Comparison of ENCODE assay signal across 8 cellular contexts in the genomic region with DNA sequence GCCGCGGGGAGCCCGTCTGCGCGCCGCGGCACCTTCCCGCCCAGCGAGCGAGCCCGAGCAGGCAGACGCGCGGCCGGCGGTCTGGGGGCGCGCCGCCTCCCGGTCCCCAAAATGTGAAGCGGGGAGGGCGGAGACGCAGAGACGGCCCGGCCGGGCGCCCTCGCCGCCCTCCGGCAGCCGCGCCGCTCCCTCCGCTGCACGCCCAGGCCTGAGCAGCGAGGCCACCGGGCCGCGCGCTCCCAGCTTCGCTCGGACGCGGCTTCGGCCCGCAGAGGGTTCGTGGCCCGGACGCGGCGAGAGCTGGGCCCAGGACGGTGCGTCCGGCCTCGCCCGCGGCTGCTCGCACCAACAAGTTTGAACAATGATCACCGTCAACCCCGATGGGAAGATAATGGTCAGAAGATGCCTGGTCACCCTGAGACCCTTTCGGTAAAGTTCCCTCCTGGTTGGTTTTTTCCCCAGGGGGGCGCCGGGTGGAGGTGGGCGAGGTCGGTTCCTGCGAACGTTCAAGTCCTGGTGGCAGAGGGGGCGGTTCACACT. TPM values are rescaled to one million over a fixed set of nuclear protein-coding genes. Genes with fewer than 3 reads are reported as not detected.
DNase-seq lines count a peak whose midpoint lies in the region; ATAC-seq and TF ChIP-seq lines count a peak whose summit lies in the region.

No MANE protein-coding gene starts in this region.

- no peak overlapping the region for H3K27ac Mint-ChIP-seq in activated naive CD8-positive, alpha-beta T cell

- ATAC-seq in lung (ENCODE audit: insufficient read depth, low FRiP score): no peak
- ATAC-seq in esophagus mucosa: no peak

- H3K36me3 ChIP-seq in ACC112 (ENCODE audit: insufficient read depth, low read length) (no peaks in the 10 kb centered on the region), H7 (replicated peaks; ENCODE audit: control insufficient read depth, insufficient read depth, low read length) (no peaks in the 10 kb centered on the region), lung (ENCODE audit: control insufficient read depth in 2 of 2, insufficient read depth in 2 of 2, low read length in 2 of 2) (no peaks in the 10 kb centered on the region)

- H3K9me3 Mint-ChIP-seq in activated naive CD8-positive, alpha-beta T cell (ENCODE audit: low read depth): no peaks in the 10 kb centered on the region

- peaks cover 9% of the 10 kb centered on the region for H3K4me1 Mint-ChIP-seq in activated naive CD8-positive, alpha-beta T cell (ENCODE audit: low read depth)

- H3K4me1 ChIP-seq in ACC112 (ENCODE audit: control insufficient read depth, insufficient read depth, low read length, unreplicated experiment) (peaks cover 27% of the 10 kb centered on the region), lung (ENCODE audit: control insufficient read depth in 2 of 2, insufficient read depth in 2 of 2, low read length in 2 of 2) (peaks cover 0 to 4% of the 10 kb centered on the region in 2 donors)

- H3K4me3 ChIP-seq in ACC112 (ENCODE audit: low read depth, low read length): peak overlapping the region; percentile 64
- H3K4me3 ChIP-seq in H7 (ENCODE audit: insufficient read depth, low read depth, low read length): peak overlapping the region; percentile 44
- peak overlapping the region; percentile 29 for H3K4me3 ChIP-seq in lung

- no peak overlapping the region for H2AFZ ChIP-seq in ACC112 (ENCODE audit: low read length, unreplicated experiment)

- TF ChIP-seq CTCF in lung (IDR thresholded peaks at IDR 0.05; ENCODE audit: control extremely low read depth, extremely low read depth): no peak

- H3K36me3 Mint-ChIP-seq in activated naive CD8-positive, alpha-beta T cell: no peaks in the 10 kb centered on the region

- no peak overlapping the region for H3K27ac ChIP-seq in ACC112 (ENCODE audit: low read depth, low read length)
- H3K27ac ChIP-seq in lung (ENCODE audit: low read depth in 1 of 2, low read length in 1 of 2): no peak overlapping the region

- peak overlapping the region; percentile 68 for H3K4me3 Mint-ChIP-seq in activated naive CD8-positive, alpha-beta T cell

- H3K79me2 ChIP-seq in ACC112 (ENCODE audit: control insufficient read depth, insufficient read depth, low read length, unreplicated experiment): no peaks in the 10 kb centered on the region

- peaks cover 22% of the 10 kb centered on the region for H3K27me3 ChIP-seq in ACC112 (ENCODE audit: insufficient read depth, low read length)
- H3K27me3 ChIP-seq in H7 (ENCODE audit: control insufficient read depth, insufficient read depth, low read length): peaks cover 20% of the 10 kb centered on the region
- H3K27me3 ChIP-seq in lung (ENCODE audit: control insufficient read depth, insufficient read depth): peaks cover 3% of the 10 kb centered on the region

- DNase-seq in H7: peak; percentile 88
- DNase-seq in lung (ENCODE audit: low spot score): no peak
- DNase-seq in mucosa of gallbladder (ENCODE audit: low spot score): no peak
- DNase-seq in mesenteric fat pad (ENCODE audit: low spot score): no peak
- no peak for DNase-seq in glomerular visceral epithelial cell (ENCODE audit: extremely low spot score)

- H3K27me3 Mint-ChIP-seq in activated naive CD8-positive, alpha-beta T cell: peaks cover 10% of the 10 kb centered on the region

- no peaks in the 10 kb centered on the region for H3K9me3 ChIP-seq in lung (ENCODE audit: control insufficient read depth in 2 of 2, insufficient read depth in 1 of 2, low read length in 1 of 2)

- 1 to 3% methylated on average over 36 to 68 of the region's 68 CpGs for WGBS in lung, 2 donors

RNA-seq across cellular contexts. Expression of gene MGAT5B, which starts 0.5 kb away (rescaled TPM):
- total RNA-seq in H7 (2014; rRNA removed; shearing (Covaris generic)): 3.7 and 4.2 TPM in 2 replicates
- under 1 TPM; 0.28 to 0.40 TPM for total RNA-seq in lung
- polyA plus RNA-seq in lung: under 1 TPM; 0.52 to 0.67 TPM
- total RNA-seq in esophagus mucosa: 0.20 TPM
- 0.69 TPM for total RNA-seq in mucosa of gallbladder
- 1.1 TPM for total RNA-seq in mesenteric fat pad
